In the genomic region with DNA sequence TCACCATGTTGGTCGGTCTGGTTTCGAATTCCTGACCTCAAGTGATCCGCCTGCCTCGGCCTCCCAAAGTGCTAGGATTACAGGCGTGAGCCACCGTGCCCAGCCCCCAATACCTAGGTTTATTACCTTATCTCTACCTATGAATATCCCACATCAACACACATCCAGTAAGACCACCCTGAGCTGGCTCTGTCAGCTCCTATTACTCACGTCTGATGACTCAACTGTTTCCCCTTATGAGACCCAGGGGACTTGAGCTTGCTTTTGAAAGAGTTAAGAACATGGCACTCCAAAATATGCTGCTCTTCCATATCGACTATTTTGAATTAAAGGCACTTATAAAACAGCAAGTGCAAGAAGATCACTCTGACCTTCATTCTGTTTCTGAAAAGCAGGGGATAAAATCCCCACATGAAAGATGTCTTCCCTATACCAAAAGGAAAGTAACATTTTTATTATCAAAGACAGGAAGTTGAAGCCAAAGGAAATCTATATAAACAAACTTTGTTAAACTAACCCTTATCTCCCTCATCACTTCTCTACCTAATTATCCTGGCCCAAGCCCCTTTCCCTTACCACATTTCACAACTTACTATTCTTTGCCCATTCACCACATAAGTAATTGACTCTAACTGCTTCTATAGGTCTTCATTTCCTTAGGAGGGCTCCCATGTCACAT, we compare ENCODE assay signal across 13 cellular contexts. TPM values are rescaled to one million over a fixed set of nuclear protein-coding genes. Genes with fewer than 3 reads are reported as not detected.
A peak's percentile ranks its signal among the peaks of the same experiment; 100 is the strongest.
DNase-seq lines count a peak whose midpoint lies in the region; ATAC-seq, FAIRE-seq and TF ChIP-seq lines count a peak whose summit lies in the region.
"Had no signal": no experiment of that assay in that cellular context is flagged by ENCODE, and none has a peak within 500 bp of the region (broad histone marks: within the 10 kb centered on the region; RNA-seq: fewer than 3 reads in every experiment).

No MANE protein-coding gene starts in this region.

- H3K36me3 Mint-ChIP-seq in CD14-positive monocyte: peaks cover 2 to 7% of the 10 kb centered on the region in 2 donors

- intact Hi-C loops in CD14-positive monocyte (cut with micrococcal nuclease): no loop called here
- intact Hi-C loops in cardiac septum (cut with DNase I): no loop called here

- peaks cover 0 to 6% (median 3%) of the 10 kb centered on the region in 7 donors for H3K9me3 Mint-ChIP-seq in CD14-positive monocyte

- H4K20me1 ChIP-seq in fibroblast of lung (ENCODE audit: control insufficient read depth, extremely low read depth, insufficient read depth, low read length): no peaks in the 10 kb centered on the region

- H3K79me2 ChIP-seq in fibroblast of lung (ENCODE audit: control insufficient read depth, insufficient read depth, low read length): no peaks in the 10 kb centered on the region

- peak overlapping the region; percentile 2; the same call in 1 of the 2 replicates for H3K27ac ChIP-seq in SJCRH30
- H3K27ac ChIP-seq in fibroblast of lung (ENCODE audit: insufficient read depth, low read length): no peak overlapping the region
- H3K27ac ChIP-seq: stomach had no signal

- FAIRE-seq in GM12891 (lab: Jason Lieb, UNC): peak; percentile 74
- FAIRE-seq: frontal cortex had no signal

- H3K4me3 Mint-ChIP-seq in CD14-positive monocyte: no peak overlapping the region

- no peak for DNase-seq in CD14-positive monocyte (ENCODE audit: low spot score)
- DNase-seq in GM12891 (ENCODE audit: insufficient read length, low spot score): no peak
- DNase-seq in SJCRH30: peak; percentile 45 to 68
- DNase-seq in fibroblast of lung (ENCODE audit: low read depth in 2 of 2): peak; percentile 26 to 57
- no peak for DNase-seq in amniotic stem cell (lab: John Stamatoyannopoulos, UW)
- DNase-seq in cardiac septum (ENCODE audit: low spot score): no peak
- DNase-seq in NCI-H2196 (lab: John Stamatoyannopoulos, UW; ENCODE audit: unreplicated experiment): no peak
- DNase-seq: NCI-H187 treated with DMSO at 0.1 percent for 48 hours, stomach had no signal

- H3K4me1 ChIP-seq in SJCRH30: peaks cover 9% of the 10 kb centered on the region
- H3K4me1 ChIP-seq in fibroblast of lung (ENCODE audit: control insufficient read depth, extremely low read depth, insufficient read depth, low read length): peaks cover 2% of the 10 kb centered on the region

- no peaks in the 10 kb centered on the region for H3K9me3 ChIP-seq in SJCRH30 (replicated peaks)
- no peaks in the 10 kb centered on the region for H3K9me3 ChIP-seq in fibroblast of lung (ENCODE audit: control insufficient read depth, insufficient read depth, low read depth, low read length)
- H3K9me3 ChIP-seq: stomach had no signal

- H3K27me3 ChIP-seq in SJCRH30 (no peaks in the 10 kb centered on the region), fibroblast of lung (ENCODE audit: control insufficient read depth, insufficient read depth, low read length) (no peaks in the 10 kb centered on the region)
- H3K27me3 ChIP-seq: stomach had no signal

- peaks cover 51% of the 10 kb centered on the region for H3K4me1 Mint-ChIP-seq in CD14-positive monocyte

- TF ChIP-seq CTCF in CD14-positive monocyte (IDR thresholded peaks at IDR 0.05): no peak
- TF ChIP-seq CTCF in fibroblast of lung (conservative IDR thresholded peaks at IDR 0.05 in 1 of 2, IDR thresholded peaks at IDR 0.05 in 1 of 2; ENCODE audit: low read depth in 1 of 2, low read length in 2 of 2): no peak

- H3K27me3 Mint-ChIP-seq in CD14-positive monocyte (ENCODE audit: low read depth in 3 of 3): peaks cover 0 to 4% (median 2%) of the 10 kb centered on the region in 3 donors

- peak overlapping the region in 4 of 7 donors; percentile 22 to 46 (median 32) for H3K27ac Mint-ChIP-seq in CD14-positive monocyte

- H3K4me2 ChIP-seq in fibroblast of lung (ENCODE audit: extremely low read depth, insufficient read depth, low read length): no peak overlapping the region

- no peaks in the 10 kb centered on the region for H3K36me3 ChIP-seq in SJCRH30
- no peaks in the 10 kb centered on the region for H3K36me3 ChIP-seq in fibroblast of lung (ENCODE audit: control insufficient read depth, insufficient read depth, low read length)
- H3K36me3 ChIP-seq: stomach had no signal

- H3K4me3 ChIP-seq in SJCRH30 (no peak overlapping the region), fibroblast of lung (replicated peaks in 1 of 4; ENCODE audit: control extremely low read depth in 1 of 4, insufficient read depth in 1 of 4, low read depth in 3 of 4, low read length in 4 of 4) (no peak overlapping the region)
- H3K4me3 ChIP-seq: lung, stomach had no signal

- no peak overlapping the region for H3K9ac ChIP-seq in fibroblast of lung (ENCODE audit: insufficient read depth, low read length)

- TF ChIP-seq POLR2A in GM12891 (IDR thresholded peaks at IDR 0.05; ENCODE audit: low read depth, low read length): no peak

- no peak for ATAC-seq in HG02981 (IDR thresholded peaks at IDR 0.05; ENCODE audit: unreplicated experiment)
- ATAC-seq: SK-N-SH treated with all-trans-retinoic acid at 6 μM for 48 hours had no signal

- H2AFZ ChIP-seq in fibroblast of lung (ENCODE audit: low read length): no peak overlapping the region

TF ChIP-seq in GM12891, 5 proteins besides CTCF, POLR2A, EP300 and RAD21:
- TF ChIP-seq PAX5 (IDR thresholded peaks at IDR 0.05; ENCODE audit: insufficient read depth, low read length, severe bottlenecking) (no peak), SPI1 (IDR thresholded peaks at IDR 0.05; ENCODE audit: low read depth, low read length) (no peak), POLR2AphosphoS5 (IDR thresholded peaks at IDR 0.05; ENCODE audit: low read depth, low read length) (no peak), TAF1 (IDR thresholded peaks at IDR 0.05; ENCODE audit: low read depth, low read length) (no peak), POU2F2 (IDR thresholded peaks at IDR 0.05; ENCODE audit: low read depth, low read length) (no peak)

RNA-seq across cellular contexts. Expression of a gene that starts 41.3 kb away (rescaled TPM):
- polyA plus RNA-seq in CD14-positive monocyte: 10 to 100 TPM; 31.3 to 41.4 TPM
- 79.7 TPM for polyA plus RNA-seq in GM12891 (2012; ENCODE audit: low read depth, missing spikeins)
- total RNA-seq in SJCRH30 (2014; rRNA removed; shearing (Covaris generic)): 144 and 147 TPM in 2 replicates
- total RNA-seq in fibroblast of lung: 72.4 and 90.7 TPM in 2 replicates
- polyA plus RNA-seq in fibroblast of lung: 41.9 and 62.5 TPM in 2 replicates
- 26.0 and 34.7 TPM in 2 replicates for polyA plus RNA-seq in fibroblast of lung (2012)
- polyA minus RNA-seq in fibroblast of lung (ENCODE audit: low replicate concordance): 74.0 and 97.1 TPM in 2 replicates
- total RNA-seq in cardiac septum: 48.7 TPM

RNA-seq across cellular contexts. Expression of a gene that starts 56.5 kb away (rescaled TPM):
- polyA plus RNA-seq in CD14-positive monocyte (10 to 100 TPM; 36.4 to 53.6 TPM), fibroblast of lung (50.1 and 67.7 TPM in 2 replicates)
- polyA plus RNA-seq in GM12891 (2012; ENCODE audit: low read depth, missing spikeins): 23.2 TPM
- 30.1 and 34.7 TPM in 2 replicates for total RNA-seq in SJCRH30 (2014; rRNA removed; shearing (Covaris generic))
- total RNA-seq in fibroblast of lung (63.9 and 75.5 TPM in 2 replicates), cardiac septum (46.6 TPM)
- 22.3 and 29.1 TPM in 2 replicates for polyA plus RNA-seq in fibroblast of lung (2012)
- 8.3 and 11.0 TPM in 2 replicates for polyA minus RNA-seq in fibroblast of lung (ENCODE audit: low replicate concordance)

Comparison
In these comparisons a context has a peak if more than half of its experiments do, and no peak if none do; other contexts are left out.
1. DNase-seq: peak in SJCRH30 (2 of 2) and fibroblast of lung (2 of 2); none in CD14-positive monocyte (single experiment), GM12891 (single experiment), amniotic stem cell (single experiment), cardiac septum (single experiment) and NCI-H2196 (single experiment).